11 cellular contexts compared by ENCODE assay signal in genomic region chr11:86418929-86419328, GRCh38. TPM values are rescaled to one million over a fixed set of nuclear protein-coding genes. Genes with fewer than 3 reads are reported as not detected.
A peak's percentile ranks its signal among the peaks of the same experiment; 100 is the strongest.
DNase-seq lines count a peak whose midpoint lies in the region; ATAC-seq, FAIRE-seq and TF ChIP-seq lines count a peak whose summit lies in the region.
"Had no signal": no experiment of that assay in that cellular context is flagged by ENCODE, and none has a peak within 500 bp of the region (broad histone marks: within the 10 kb centered on the region; RNA-seq: fewer than 3 reads in every experiment).

No MANE protein-coding gene starts in this region.

- H4K20me1 ChIP-seq in keratinocyte (ENCODE audit: control insufficient read depth, extremely low read depth, insufficient read depth, low read length): no peaks in the 10 kb centered on the region

- H3K4me1 ChIP-seq in keratinocyte (ENCODE audit: control insufficient read depth, extremely low read depth, insufficient read depth, low read length): peaks cover 10% of the 10 kb centered on the region

- H3K9me3 ChIP-seq in keratinocyte (ENCODE audit: control insufficient read depth, low read depth, low read length): no peaks in the 10 kb centered on the region
- H3K9me3 ChIP-seq: neutrophil had no signal

- H3K9ac ChIP-seq in keratinocyte (ENCODE audit: control insufficient read depth, extremely low read depth, insufficient read depth, low read length): no peak overlapping the region

- no peak for TF ChIP-seq POLR2A in H54 (IDR thresholded peaks at IDR 0.05; ENCODE audit: low read depth, low read length)

- in situ Hi-C loops in G401 (cut with HindIII; ENCODE audit: low sequenced_read_pairs) (no loop called here), SK-MEL-5 (cut with HindIII; ENCODE audit: low pct_unique_long_range_greater_than_20kb, low sequenced_read_pairs) (no loop called here)

- ATAC-seq in HG03521 (IDR thresholded peaks at IDR 0.05; ENCODE audit: unreplicated experiment) (no peak), GM18519 (IDR thresholded peaks at IDR 0.05; ENCODE audit: low FRiP score, unreplicated experiment) (no peak)

- H3K4me3 ChIP-seq in keratinocyte (ENCODE audit: control insufficient read depth in 2 of 3, extremely low read depth in 1 of 3, insufficient read depth in 2 of 3, low read depth in 1 of 3, low read length in 3 of 3): no peak overlapping the region

- peak; percentile 4 to 49 (median 25) for TF ChIP-seq CTCF in keratinocyte (optimal IDR thresholded peaks at IDR 0.05 in 1 of 3, IDR thresholded peaks at IDR 0.05 in 1 of 3, conservative IDR thresholded peaks at IDR 0.05 in 1 of 3; ENCODE audit: extremely low read depth in 1 of 3, insufficient read depth in 2 of 3, low read length in 3 of 3)

- FAIRE-seq in H54 (lab: Jason Lieb, UNC) (peak; percentile 36), keratinocyte (lab: Jason Lieb, UNC) (no peak)

- H3K36me3 ChIP-seq in keratinocyte (ENCODE audit: control insufficient read depth in 2 of 2, extremely low read depth in 1 of 2, insufficient read depth in 2 of 2, low read length in 2 of 2): no peaks in the 10 kb centered on the region
- H3K36me3 ChIP-seq: neutrophil had no signal

- no peaks in the 10 kb centered on the region for H3K79me2 ChIP-seq in keratinocyte (ENCODE audit: control insufficient read depth, insufficient read depth, low read length)

- no peak overlapping the region for H3K27ac ChIP-seq in keratinocyte (ENCODE audit: control insufficient read depth, insufficient read depth, low read length)
- H3K27ac ChIP-seq: neutrophil had no signal

- H3K27me3 ChIP-seq in keratinocyte (ENCODE audit: control insufficient read depth, extremely low read depth, insufficient read depth, low read length): no peaks in the 10 kb centered on the region
- H3K27me3 ChIP-seq: neutrophil had no signal

- DNase-seq in G401 (ENCODE audit: low spot score) (peak; percentile 23), H54 (ENCODE audit: insufficient read length, low spot score) (no peak), SK-MEL-5 (ENCODE audit: low read depth, low spot score) (peak; percentile 33), keratinocyte (ENCODE audit: low read depth, low spot score) (no peak), inferior parietal cortex (ENCODE audit: extremely low spot score) (no peak), GOT3 (lab: John Stamatoyannopoulos, UW) (no peak)
- DNase-seq: activated CD4-positive, CD25-positive, alpha-beta regulatory T cell had no signal

- no peak overlapping the region for H3K4me2 ChIP-seq in keratinocyte (ENCODE audit: control insufficient read depth, extremely low read depth, insufficient read depth, low read depth, low read length)

- peak overlapping the region; percentile 4 for H2AFZ ChIP-seq in keratinocyte (ENCODE audit: control insufficient read depth, low read length)

- dilution Hi-C loops in keratinocyte (cut with MboI; ENCODE audit: extremely low pct_ligation_motif_present, low sequenced_read_pairs): no loop called here

- no peaks in the 10 kb centered on the region for H3K9me1 ChIP-seq in keratinocyte (ENCODE audit: control insufficient read depth, extremely low read depth, insufficient read depth, low read length)

RNA-seq across cellular contexts. Expression of gene CCDC81, which starts 44.2 kb away (rescaled TPM):
- 49.2 and 50.8 TPM in 2 replicates for total RNA-seq in G401 (2014; rRNA removed; shearing (Covaris generic))
- not detected in 2 replicates for total RNA-seq in SK-MEL-5 (2014; rRNA removed; shearing (Covaris generic))
- polyA plus RNA-seq in SK-MEL-5 (2015; cell fraction: cytosol; rRNA removed): not detected in 2 replicates
- polyA plus RNA-seq in SK-MEL-5 (2015; cell fraction: nucleus; rRNA removed): 1.4 TPM in 1 of 2 replicates, not detected in the other
- 0.06 to 0.42 TPM (median 0.15 TPM) in 3 replicates for polyA plus RNA-seq in keratinocyte
- 0.35 TPM for polyA plus RNA-seq in keratinocyte (2011; ENCODE audit: low read depth)
- 0.05 and 0.07 TPM in 2 replicates for polyA plus RNA-seq in keratinocyte (2011; cell fraction: cytosol; rRNA removed)
- polyA plus RNA-seq in keratinocyte (2011; cell fraction: nucleus; rRNA removed): 0.23 and 0.53 TPM in 2 replicates
- polyA plus RNA-seq in keratinocyte (2012; ENCODE audit: low replicate concordance): 0.11 and 0.65 TPM in 2 replicates
- polyA minus RNA-seq in keratinocyte: 0.10 to 1.4 TPM in 2 of 3 replicates, not detected in the other
- not detected for polyA minus RNA-seq in keratinocyte (2011; cell fraction: cytosol; rRNA and poly(A)+ RNA removed)
- 0.63 and 1.6 TPM in 2 replicates for polyA minus RNA-seq in keratinocyte (2011; cell fraction: nucleus; rRNA and poly(A)+ RNA removed)
- polyA plus RNA-seq: IgD-negative memory B cell had no signal

Comparison
In these comparisons a context has a peak if more than half of its experiments do, and no peak if none do; other contexts are left out.
1. DNase-seq: peak in G401 (single experiment) and SK-MEL-5 (single experiment); none in H54 (single experiment), keratinocyte (single experiment), inferior parietal cortex (single experiment) and GOT3 (single experiment).
2. RNA of gene CCDC81, which starts 44.2 kb away (total RNA-seq): 49.2 to 50.8 TPM in G401; not detected in SK-MEL-5; every median in the first group is over 10 times any median in the second.